In the genomic region with DNA sequence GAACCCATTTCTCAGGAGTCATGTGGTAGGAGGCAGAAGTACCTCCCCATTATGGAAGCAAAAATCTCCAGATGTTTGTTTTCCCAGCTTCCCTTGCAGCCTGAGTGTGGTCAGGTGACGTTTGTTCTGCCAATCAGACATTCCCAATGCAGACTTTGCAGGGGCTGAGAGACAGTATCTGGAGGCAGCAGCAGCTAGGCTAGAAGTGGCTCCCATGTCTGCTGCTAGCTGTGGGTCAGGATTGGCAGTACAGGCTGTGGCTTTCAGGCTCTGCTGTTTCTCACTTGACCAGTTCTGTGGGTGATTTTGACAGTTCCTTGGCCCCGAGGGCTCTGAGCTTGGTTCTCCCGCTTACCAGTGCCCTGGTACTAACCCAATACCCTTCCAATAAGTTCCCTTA, we compare ENCODE assay signal across 17 cellular contexts.
"Had no signal": no experiment of that assay in that cellular context is flagged by ENCODE, and none has a peak within 500 bp of the region (broad histone marks: within the 10 kb centered on the region; RNA-seq: fewer than 3 reads in every experiment).

No MANE protein-coding gene starts in this region.

- H2AFZ ChIP-seq: parathyroid adenoma had no signal

- H3K9me3 ChIP-seq: testis had no signal

- H3K4me1 ChIP-seq: parathyroid adenoma, testis had no signal

- H3K4me3 ChIP-seq: cardiac muscle cell, dorsolateral prefrontal cortex, esophagus squamous epithelium, stomach, testis had no signal

- DNase-seq: activated CD4-positive, alpha-beta memory T cell treated with anti-CD3 and anti-CD28 coated beads, Interleukin-2, amount 10 ng/mL, durations not matched to agents 7 days and 5 days; activated effector memory CD4-positive, alpha-beta T cell treated with anti-CD3 and anti-CD28 coated beads, Interleukin-2, amount 50 U/mL, for 16 hours; activated T-cell treated with anti-CD3 and anti-CD28 coated beads, Interleukin-2, amount 50 U/mL, for 48 hours; dorsolateral prefrontal cortex; esophagus squamous epithelium; hippocampal formation; stimulated activated CD4-positive, alpha-beta T cell treated with anti-CD3 and anti-CD28 coated beads, Interleukin-12 subunit alpha, Interleukin-12 subunit beta, amount 100 ng/mL, for 4 hours; stimulated activated CD4-positive, alpha-beta T cell treated with anti-CD3 and anti-CD28 coated beads, Interleukin-2, amount 100 ng/mL, for 24 hours; stomach; T-helper 1 cell; T1000; testis had no signal

- ATAC-seq: activated naive CD4-positive, alpha-beta T cell treated with anti-CD3 and anti-CD28 coated beads, Interleukin-2, amount 50 U/mL, for 72 hours had no signal

- H3K79me2 ChIP-seq: parathyroid adenoma had no signal

- H3K27ac ChIP-seq: cardiac muscle cell, dorsolateral prefrontal cortex, parathyroid adenoma, stomach, testis, VCaP had no signal

- FAIRE-seq: urothelium cell line had no signal

- H3K9ac ChIP-seq: parathyroid adenoma had no signal

- H3K27me3 ChIP-seq: cardiac muscle cell, testis had no signal

- H3K36me3 ChIP-seq: cardiac muscle cell, esophagus squamous epithelium, stomach had no signal
